Comparison of ENCODE assay signal across 14 cellular contexts in the genomic region with DNA sequence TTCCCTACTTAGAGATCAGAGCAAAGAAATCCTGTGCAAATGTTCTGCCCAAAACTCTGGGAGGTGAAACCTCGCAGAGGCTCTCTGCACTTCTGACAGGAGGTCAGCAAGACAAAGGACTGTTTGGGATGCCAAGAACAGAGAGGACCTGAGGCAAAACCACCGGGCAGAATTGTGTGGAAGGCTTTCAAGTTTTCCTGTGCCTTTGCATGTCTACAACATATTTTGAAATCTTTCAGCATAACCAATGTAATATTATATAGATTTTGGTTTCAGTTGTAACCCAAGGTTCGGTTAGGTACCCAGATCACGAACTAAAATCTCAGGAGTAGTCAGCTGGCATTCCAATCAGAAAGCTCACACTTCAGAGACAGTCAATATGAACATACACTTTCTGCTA.
A peak's percentile ranks its signal among the peaks of the same experiment; 100 is the strongest.
DNase-seq lines count a peak whose midpoint lies in the region; ATAC-seq and TF ChIP-seq lines count a peak whose summit lies in the region.
"Had no signal": no experiment of that assay in that cellular context is flagged by ENCODE, and none has a peak within 500 bp of the region (broad histone marks: within the 10 kb centered on the region; RNA-seq: fewer than 3 reads in every experiment).

No MANE protein-coding gene starts in this region.

- H3K14ac ChIP-seq in trophoblast cell (ENCODE audit: low read length) = no peak overlapping the region

- no peak for DNase-seq in HFFc6
- DNase-seq in RWPE2 (ENCODE audit: low spot score) = no peak
- no peak for DNase-seq in epithelial cell of prostate (ENCODE audit: low read depth, low spot score)
- DNase-seq in trophoblast cell = peak; percentile 61 to 86
- no peak for DNase-seq in EL
- DNase-seq in NCI-H345 treated with DMSO at 0.1 percent for 48 hours (lab: John Stamatoyannopoulos, UW; ENCODE audit: unreplicated experiment) = no peak
- no peak for DNase-seq in activated gamma-delta T cell (lab: John Stamatoyannopoulos, UW)
- DNase-seq: H9, Karpas-422, NCI-H187 treated with DMSO at 0.1 percent for 48 hours, NCI-H2171, Peyer's patch, SIG-M5 had no signal

- H3K9ac ChIP-seq in trophoblast cell (ENCODE audit: low read length) = no peak overlapping the region

- peaks cover 3% of the 10 kb centered on the region for H3K79me1 ChIP-seq in trophoblast cell (ENCODE audit: low read length)

- H3K27ac Mint-ChIP-seq in HFFc6 = peak overlapping the region; percentile 82
- H3K27ac Mint-ChIP-seq: H9 had no signal

- no peak overlapping the region for H2BK5ac ChIP-seq in trophoblast cell (ENCODE audit: low read depth, low read length, poor library complexity)

- peak overlapping the region; percentile 33 for H3K27ac ChIP-seq in RWPE2 (ENCODE audit: poor library complexity, severe bottlenecking)
- peak overlapping the region; percentile 69 for H3K27ac ChIP-seq in epithelial cell of prostate
- no peak overlapping the region for H3K27ac ChIP-seq in trophoblast cell (ENCODE audit: low read depth, low read length)
- H3K27ac ChIP-seq: C4-2B, Peyer's patch had no signal

- no peak overlapping the region for H2AK5ac ChIP-seq in trophoblast cell (ENCODE audit: low read length)

- TF ChIP-seq CTCF in HFFc6 (IDR thresholded peaks at IDR 0.05) (no peak), RWPE2 (IDR thresholded peaks at IDR 0.05; ENCODE audit: poor library complexity, severe bottlenecking) (no peak)

- H3K4ac ChIP-seq in trophoblast cell (ENCODE audit: low read depth, low read length) = no peak overlapping the region

- no peak overlapping the region for H3K23ac ChIP-seq in trophoblast cell (ENCODE audit: low read length)

- no CpG with 5 or more reads among the region's 4 CpGs for WGBS in trophoblast cell (ENCODE audit: extremely low coverage, insufficient coverage, insufficient read length)

- no peak overlapping the region for H2BK12ac ChIP-seq in trophoblast cell (ENCODE audit: low read length)

- H3K9me3 Mint-ChIP-seq in HFFc6 = peaks cover 26% of the 10 kb centered on the region

- no peaks in the 10 kb centered on the region for H3K9me3 ChIP-seq in RWPE2 (ENCODE audit: severe bottlenecking)
- H3K9me3 ChIP-seq in trophoblast cell (ENCODE audit: insufficient read depth, low read depth, low read length) = peaks cover 6% of the 10 kb centered on the region

- H3K27me3 ChIP-seq in RWPE2 (ENCODE audit: insufficient read depth, poor library complexity, severe bottlenecking) (no peaks in the 10 kb centered on the region), trophoblast cell (ENCODE audit: insufficient read depth, low read length) (no peaks in the 10 kb centered on the region)
- H3K27me3 ChIP-seq: Peyer's patch had no signal

- H2AFZ ChIP-seq in trophoblast cell (ENCODE audit: insufficient read depth, low read length, poor library complexity) = no peak overlapping the region

- peaks cover 14% of the 10 kb centered on the region for H3K4me1 ChIP-seq in RWPE2 (ENCODE audit: insufficient read depth, poor library complexity, severe bottlenecking)
- H3K4me1 ChIP-seq in trophoblast cell (ENCODE audit: control insufficient read depth in 1 of 2, insufficient read depth in 2 of 2, low read length in 2 of 2) = no peaks in the 10 kb centered on the region
- H3K4me1 ChIP-seq: Peyer's patch had no signal

- no peak overlapping the region for H2BK120ac ChIP-seq in trophoblast cell (ENCODE audit: insufficient read depth, low read length, poor library complexity)

- no peak overlapping the region for H3K18ac ChIP-seq in trophoblast cell (ENCODE audit: low read length)

- H3K27me3 Mint-ChIP-seq in HFFc6 (ENCODE audit: insufficient read depth) = no peaks in the 10 kb centered on the region

- peak overlapping the region; percentile 28 for H4K91ac ChIP-seq in trophoblast cell (ENCODE audit: low read depth, low read length)

- H3K4me3 Mint-ChIP-seq in HFFc6 = no peak overlapping the region
- H3K4me3 Mint-ChIP-seq: H9 had no signal

- no peak overlapping the region for H3K4me3 ChIP-seq in RWPE2 (ENCODE audit: severe bottlenecking)
- no peak overlapping the region for H3K4me3 ChIP-seq in trophoblast cell (ENCODE audit: low read depth, low read length)
- H3K4me3 ChIP-seq: Peyer's patch had no signal

- no peak overlapping the region for H3K4me2 ChIP-seq in trophoblast cell (ENCODE audit: low read length)

- H3K4me1 Mint-ChIP-seq in HFFc6 (ENCODE audit: low read depth) = peaks cover 34% of the 10 kb centered on the region

- peaks cover 22% of the 10 kb centered on the region for H3K36me3 Mint-ChIP-seq in HFFc6 (ENCODE audit: low read depth)

- H4K8ac ChIP-seq in trophoblast cell (ENCODE audit: low read depth, low read length) = no peak overlapping the region

- H4K12ac ChIP-seq in trophoblast cell (ENCODE audit: low read depth, low read length) = no peak overlapping the region

- ATAC-seq in RWPE2 (ENCODE audit: low read depth) = no peak

- H3K79me2 ChIP-seq in trophoblast cell (ENCODE audit: control insufficient read depth, insufficient read depth, low read length, poor library complexity) = no peaks in the 10 kb centered on the region

- no peaks in the 10 kb centered on the region for H3K36me3 ChIP-seq in RWPE2 (ENCODE audit: low read depth)
- H3K36me3 ChIP-seq in trophoblast cell (ENCODE audit: control insufficient read depth in 1 of 2, insufficient read depth in 2 of 2, low read length in 2 of 2) = peaks cover 0 to 4% of the 10 kb centered on the region in 2 experiments
- H3K36me3 ChIP-seq: Peyer's patch had no signal

Comparison
In these comparisons a context has a peak if more than half of its experiments do, and no peak if none do; other contexts are left out.
1. DNase-seq: peak in trophoblast cell (2 of 2); none in HFFc6 (single experiment), RWPE2 (single experiment), epithelial cell of prostate (single experiment), EL (single experiment), NCI-H345 treated with DMSO at 0.1 percent for 48 hours (single experiment) and activated gamma-delta T cell (single experiment).